In genomic region chr22:26669060-26669481, GRCh38 we compare ENCODE assay signal across 8 cellular contexts. TPM values are rescaled to one million over a fixed set of nuclear protein-coding genes. Genes with fewer than 3 reads are reported as not detected.
DNase-seq lines count a peak whose midpoint lies in the region; ATAC-seq, FAIRE-seq and TF ChIP-seq lines count a peak whose summit lies in the region.

No MANE protein-coding gene starts in this region.

- H3K27ac ChIP-seq in A549, result peak overlapping the region in 1 of 2 experiments; percentile 32; a peak in 1 of 6 replicates

- peak in 1 of 2 experiments; percentile 76 for DNase-seq in A549 (ENCODE audit: low read depth in 1 of 2, low spot score in 1 of 2)
- DNase-seq in GDM1 (lab: John Stamatoyannopoulos, UW), result peak; percentile 13
- DNase-seq in OCI-M1 (lab: John Stamatoyannopoulos, UW), result peak; percentile 80
- DNase-seq in epithelial cell of esophagus (ENCODE audit: low read depth), result peak; percentile 51
- DNase-seq in NCI-H2029 treated with DMSO at 0.1 percent for 48 hours (lab: John Stamatoyannopoulos, UW), result no peak
- DNase-seq in NCI-H1417 treated with DMSO at 0.1 percent for 48 hours (lab: John Stamatoyannopoulos, UW), result no peak
- DNase-seq in NCI-H1436 treated with DMSO at 0.1 percent for 48 hours (lab: John Stamatoyannopoulos, UW), result no peak

- no peak overlapping the region for H3K4me2 ChIP-seq in A549

- H3K9me3 ChIP-seq in A549, result no peaks in the 10 kb centered on the region

- TF ChIP-seq RAD21 in A549 (conservative IDR thresholded peaks at IDR 0.05 in 1 of 2, IDR thresholded peaks at IDR 0.05 in 1 of 2), result peak; percentile 27 to 45; a peak in 3 of 5 replicates

- H3K4me3 ChIP-seq in A549 (no peak overlapping the region), epithelial cell of esophagus (ENCODE audit: low read length) (no peak overlapping the region)

- TF ChIP-seq EP300 in A549 (IDR thresholded peaks at IDR 0.05), result no peak

- no peak for TF ChIP-seq POLR2A in A549 (IDR thresholded peaks at IDR 0.05; ENCODE audit: low read length)

- no peak for FAIRE-seq in A549 (lab: Jason Lieb, UNC)

- peak; percentile 51 to 60; a peak in 5 of 6 replicates for ATAC-seq in A549
- no peak for ATAC-seq in HG03095 (IDR thresholded peaks at IDR 0.05; ENCODE audit: unreplicated experiment)

- H3K4me1 ChIP-seq in A549, result peaks cover 17% of the 10 kb centered on the region

- POLR2A ChIA-PET in A549 (lab: Yijun Ruan, JAX), result no interaction called here

- CTCF ChIA-PET in A549 (lab: Yijun Ruan, JAX), result interaction anchor here (1.0 to 1.2 kb wide), 3 partner anchors 9 to 292 kb away, joined by 3 read pairs; no protein-coding TSS in a partner anchor

- TF ChIP-seq CTCF in A549 (IDR thresholded peaks at IDR 0.05) (peak; percentile 25), epithelial cell of esophagus (IDR thresholded peaks at IDR 0.05; ENCODE audit: insufficient read depth, low read depth, low read length, missing control alignments) (peak; percentile 60)

- 31% methylated on average over 2 of the region's 2 CpGs for WGBS in A549 (ENCODE audit: missing lambda C conversion rate)

TF ChIP-seq in A549, 52 proteins besides CTCF, POLR2A, EP300 and RAD21:
- no peak for TF ChIP-seq FOSL2 (IDR thresholded peaks at IDR 0.05)
- no peak for TF ChIP-seq FOSL2 (CRISPR knock-in tag; IDR thresholded peaks at IDR 0.05)
- TF ChIP-seq NPAS2 (CRISPR knock-in tag; IDR thresholded peaks at IDR 0.05; ENCODE audit: borderline replicate concordance), result no peak
- no peak for TF ChIP-seq CBX2 (IDR thresholded peaks at IDR 0.05; ENCODE audit: borderline replicate concordance, low read depth)
- no peak for TF ChIP-seq EHF (CRISPR knock-in tag; IDR thresholded peaks at IDR 0.05)
- TF ChIP-seq MYC (IDR thresholded peaks at IDR 0.05; ENCODE audit: borderline replicate concordance, low read length), result no peak
- TF ChIP-seq, protein P1, sequence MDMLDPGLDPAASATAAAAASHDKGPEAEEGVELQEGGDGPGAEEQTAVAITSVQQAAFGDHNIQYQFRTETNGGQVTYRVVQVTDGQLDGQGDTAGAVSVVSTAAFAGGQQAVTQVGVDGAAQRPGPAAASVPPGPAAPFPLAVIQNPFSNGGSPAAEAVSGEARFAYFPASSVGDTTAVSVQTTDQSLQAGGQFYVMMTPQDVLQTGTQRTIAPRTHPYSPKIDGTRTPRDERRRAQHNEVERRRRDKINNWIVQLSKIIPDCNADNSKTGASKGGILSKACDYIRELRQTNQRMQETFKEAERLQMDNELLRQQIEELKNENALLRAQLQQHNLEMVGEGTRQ (IDR thresholded peaks at IDR 0.05), result no peak
- no peak for TF ChIP-seq HDAC2 (IDR thresholded peaks at IDR 0.05)
- TF ChIP-seq HES2 (IDR thresholded peaks at IDR 0.05), result no peak
- no peak for TF ChIP-seq KDM5A (IDR thresholded peaks at IDR 0.05)
- no peak for TF ChIP-seq HMGXB4 (CRISPR knock-in tag; IDR thresholded peaks at IDR 0.05; ENCODE audit: borderline replicate concordance)
- TF ChIP-seq JUN (IDR thresholded peaks at IDR 0.05), result no peak
- no peak for TF ChIP-seq TFCP2L1 (CRISPR knock-in tag; IDR thresholded peaks at IDR 0.05)

RNA-seq across cellular contexts. Expression of gene MIAT, which starts 11.7 kb away (rescaled TPM):
- polyA plus RNA-seq in A549 (2011; rRNA removed), result 2.2 and 3.1 TPM in 2 replicates
- polyA plus RNA-seq in A549 (2012; cell fraction: cytosol; rRNA removed), result 0.36 and 0.48 TPM in 2 replicates
- polyA plus RNA-seq in A549 (2012; cell fraction: nucleus; rRNA removed), result 2.7 and 4.2 TPM in 2 replicates
- polyA plus RNA-seq in A549 (2017; fragmentation: RNase III; extraction: RNeasy Plus Mini Kit Qiagen cat#74134 plus additional on column Dnase treatment), result 1.1 to 2.2 TPM (median 1.5 TPM) in 3 replicates
- 3.3 and 5.2 TPM in 2 replicates for polyA minus RNA-seq in A549 (2011; rRNA and poly(A)+ RNA removed)

RNA-seq across cellular contexts. Expression of gene CRYBA4, which starts 47.3 kb away (rescaled TPM):
- polyA plus RNA-seq in A549 (2011; rRNA removed) (not detected in 2 replicates), A549 (2017; fragmentation: RNase III; extraction: RNeasy Plus Mini Kit Qiagen cat#74134 plus additional on column Dnase treatment) (not detected in 3 replicates)
- not detected in 2 replicates for polyA plus RNA-seq in A549 (2012; cell fraction: cytosol; rRNA removed)
- not detected in 2 replicates for polyA plus RNA-seq in A549 (2012; cell fraction: nucleus; rRNA removed)
- not detected in 2 replicates for polyA minus RNA-seq in A549 (2011; rRNA and poly(A)+ RNA removed)

RNA-seq across cellular contexts. Expression of gene CRYBB1, which starts 51.2 kb away (rescaled TPM):
- polyA plus RNA-seq in A549 (2011; rRNA removed) (not detected in 2 replicates), A549 (2017; fragmentation: RNase III; extraction: RNeasy Plus Mini Kit Qiagen cat#74134 plus additional on column Dnase treatment) (not detected in 3 replicates)
- not detected in 2 replicates for polyA plus RNA-seq in A549 (2012; cell fraction: cytosol; rRNA removed)
- not detected in 2 replicates for polyA plus RNA-seq in A549 (2012; cell fraction: nucleus; rRNA removed)
- polyA minus RNA-seq in A549 (2011; rRNA and poly(A)+ RNA removed), result not detected in 2 replicates

Comparison
In these comparisons a context has a peak if more than half of its experiments do, and no peak if none do; other contexts are left out.
1. DNase-seq: peak in GDM1 (single experiment), OCI-M1 (single experiment) and epithelial cell of esophagus (single experiment); none in NCI-H2029 treated with DMSO at 0.1 percent for 48 hours (single experiment), NCI-H1417 treated with DMSO at 0.1 percent for 48 hours (single experiment) and NCI-H1436 treated with DMSO at 0.1 percent for 48 hours (single experiment).